ENCODE assay signal across 1 cellular context in the genomic region with DNA sequence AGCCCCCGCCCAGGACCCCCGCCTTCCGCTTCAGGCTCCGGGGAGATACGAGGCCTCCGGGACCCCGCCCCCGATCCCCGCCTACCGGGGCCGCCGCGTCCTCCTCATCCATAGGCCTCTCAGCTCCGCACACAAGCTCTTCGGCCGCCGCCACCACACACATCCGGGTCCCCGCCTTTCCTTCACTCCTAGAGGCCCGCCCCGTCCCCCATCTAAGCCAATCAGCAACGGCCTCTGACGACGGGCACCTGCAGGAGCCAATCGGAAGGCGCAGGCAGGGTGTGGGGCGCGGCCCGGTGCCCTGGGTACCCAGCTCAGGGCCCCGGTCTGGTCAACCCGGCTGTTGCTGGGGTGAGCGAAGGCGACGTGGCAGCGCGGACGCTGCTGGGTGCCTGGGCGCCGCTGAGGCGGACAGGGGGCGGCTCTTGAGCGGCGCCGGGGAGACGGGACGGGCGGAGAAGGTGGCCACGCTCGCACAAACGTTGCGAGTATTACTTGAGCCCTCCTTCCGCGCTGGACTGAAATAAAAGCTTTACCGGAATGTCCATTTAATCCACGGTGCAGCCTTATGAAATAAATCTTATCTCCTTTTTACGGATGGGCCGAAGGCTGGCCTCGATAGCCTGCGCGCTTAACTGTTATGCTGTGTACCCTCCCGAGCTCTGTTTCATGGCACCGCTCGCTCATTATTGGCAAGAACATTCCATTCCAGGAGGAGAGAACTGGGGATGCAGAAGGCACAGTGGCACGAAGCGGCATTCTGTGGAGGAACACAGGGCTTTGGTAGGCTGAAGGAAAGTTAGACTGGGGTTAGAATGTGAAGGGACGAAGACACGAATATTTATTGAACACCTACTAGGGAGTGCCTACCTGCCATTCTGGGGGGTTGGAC.
TF ChIP-seq lines count a peak whose summit lies in the region.

A gene with protein sequence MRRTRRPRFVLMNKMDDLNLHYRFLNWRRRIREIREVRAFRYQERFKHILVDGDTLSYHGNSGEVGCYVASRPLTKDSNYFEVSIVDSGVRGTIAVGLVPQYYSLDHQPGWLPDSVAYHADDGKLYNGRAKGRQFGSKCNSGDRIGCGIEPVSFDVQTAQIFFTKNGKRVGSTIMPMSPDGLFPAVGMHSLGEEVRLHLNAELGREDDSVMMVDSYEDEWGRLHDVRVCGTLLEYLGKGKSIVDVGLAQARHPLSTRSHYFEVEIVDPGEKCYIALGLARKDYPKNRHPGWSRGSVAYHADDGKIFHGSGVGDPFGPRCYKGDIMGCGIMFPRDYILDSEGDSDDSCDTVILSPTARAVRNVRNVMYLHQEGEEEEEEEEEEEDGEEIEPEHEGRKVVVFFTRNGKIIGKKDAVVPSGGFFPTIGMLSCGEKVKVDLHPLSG (minus strand): TSS at position 165 of the 892 bp plus-strand sequence. CDS start 57 bp downstream, at position 108.

TF ChIP-seq in K562, 482 proteins besides CTCF, POLR2A, EP300 and RAD21 (continued from another document and continues in another):
- TF ChIP-seq, protein P1, sequence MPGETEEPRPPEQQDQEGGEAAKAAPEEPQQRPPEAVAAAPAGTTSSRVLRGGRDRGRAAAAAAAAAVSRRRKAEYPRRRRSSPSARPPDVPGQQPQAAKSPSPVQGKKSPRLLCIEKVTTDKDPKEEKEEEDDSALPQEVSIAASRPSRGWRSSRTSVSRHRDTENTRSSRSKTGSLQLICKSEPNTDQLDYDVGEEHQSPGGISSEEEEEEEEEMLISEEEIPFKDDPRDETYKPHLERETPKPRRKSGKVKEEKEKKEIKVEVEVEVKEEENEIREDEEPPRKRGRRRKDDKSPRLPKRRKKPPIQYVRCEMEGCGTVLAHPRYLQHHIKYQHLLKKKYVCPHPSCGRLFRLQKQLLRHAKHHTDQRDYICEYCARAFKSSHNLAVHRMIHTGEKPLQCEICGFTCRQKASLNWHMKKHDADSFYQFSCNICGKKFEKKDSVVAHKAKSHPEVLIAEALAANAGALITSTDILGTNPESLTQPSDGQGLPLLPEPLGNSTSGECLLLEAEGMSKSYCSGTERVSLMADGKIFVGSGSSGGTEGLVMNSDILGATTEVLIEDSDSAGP (CRISPR knock-in tag; IDR thresholded peaks at IDR 0.05) = 0 out of 2 replicates have a peak, but pooled peaks have one; percentile 14
- TF ChIP-seq SUPT5H (IDR thresholded peaks at IDR 0.05) (peak; percentile 78), GABPB1 (CRISPR knock-in tag; IDR thresholded peaks at IDR 0.05) (peak; percentile 52; the same call in 1 of the 2 replicates), GABPB2 (CRISPR knock-in tag; conservative IDR thresholded peaks at IDR 0.05) (no peak), ZNF12 (CRISPR knock-in tag; IDR thresholded peaks at IDR 0.05) (no peak), ZNF239 (CRISPR knock-in tag; IDR thresholded peaks at IDR 0.05) (0 out of 2 replicates have a peak, but pooled peaks have one; percentile 14), SIN3A (IDR thresholded peaks at IDR 0.05; ENCODE audit: borderline replicate concordance in 2 of 2, control insufficient read depth in 1 of 2, low read depth in 2 of 2, low read length in 2 of 2) (peak in 1 of 2 experiments; percentile 63; a peak in 1 of 4 replicates), NR4A1 (CRISPR knock-in tag; IDR thresholded peaks at IDR 0.05) (0 out of 2 replicates have a peak, but pooled peaks have one; percentile 25), NR4A1 (tag; IDR thresholded peaks at IDR 0.05) (no peak), NEUROD1 (IDR thresholded peaks at IDR 0.05; ENCODE audit: borderline replicate concordance, low read depth, low read length, partially characterized antibody) (peak; percentile 98), FOXA1 (IDR thresholded peaks at IDR 0.05; ENCODE audit: borderline replicate concordance) (no peak), ZNF695 (CRISPR knock-in tag; IDR thresholded peaks at IDR 0.05) (no peak), PML (IDR thresholded peaks at IDR 0.05; ENCODE audit: low read length) (peak; percentile 59; the same call in 1 of the 2 replicates), ZNF347 (CRISPR knock-in tag; IDR thresholded peaks at IDR 0.05; ENCODE audit: low read depth) (0 out of 2 replicates have a peak, but pooled peaks have one; percentile 31), ZNF583 (CRISPR knock-in tag; IDR thresholded peaks at IDR 0.05) (peak; percentile 40; the same call in 1 of the 2 replicates), TARDBP (IDR thresholded peaks at IDR 0.05) (peak; percentile 54; the same call in 1 of the 2 replicates), HNRNPL (IDR thresholded peaks at IDR 0.05; ENCODE audit: low read depth, low read length) (peak; percentile 89)
- TF ChIP-seq, protein P2, sequence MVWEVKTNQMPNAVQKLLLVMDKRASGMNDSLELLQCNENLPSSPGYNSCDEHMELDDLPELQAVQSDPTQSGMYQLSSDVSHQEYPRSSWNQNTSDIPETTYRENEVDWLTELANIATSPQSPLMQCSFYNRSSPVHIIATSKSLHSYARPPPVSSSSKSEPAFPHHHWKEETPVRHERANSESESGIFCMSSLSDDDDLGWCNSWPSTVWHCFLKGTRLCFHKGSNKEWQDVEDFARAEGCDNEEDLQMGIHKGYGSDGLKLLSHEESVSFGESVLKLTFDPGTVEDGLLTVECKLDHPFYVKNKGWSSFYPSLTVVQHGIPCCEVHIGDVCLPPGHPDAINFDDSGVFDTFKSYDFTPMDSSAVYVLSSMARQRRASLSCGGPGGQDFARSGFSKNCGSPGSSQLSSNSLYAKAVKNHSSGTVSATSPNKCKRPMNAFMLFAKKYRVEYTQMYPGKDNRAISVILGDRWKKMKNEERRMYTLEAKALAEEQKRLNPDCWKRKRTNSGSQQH (CRISPR knock-in tag; IDR thresholded peaks at IDR 0.05) = 0 out of 2 replicates have a peak, but pooled peaks have one; percentile 9
- TF ChIP-seq, protein P3, sequence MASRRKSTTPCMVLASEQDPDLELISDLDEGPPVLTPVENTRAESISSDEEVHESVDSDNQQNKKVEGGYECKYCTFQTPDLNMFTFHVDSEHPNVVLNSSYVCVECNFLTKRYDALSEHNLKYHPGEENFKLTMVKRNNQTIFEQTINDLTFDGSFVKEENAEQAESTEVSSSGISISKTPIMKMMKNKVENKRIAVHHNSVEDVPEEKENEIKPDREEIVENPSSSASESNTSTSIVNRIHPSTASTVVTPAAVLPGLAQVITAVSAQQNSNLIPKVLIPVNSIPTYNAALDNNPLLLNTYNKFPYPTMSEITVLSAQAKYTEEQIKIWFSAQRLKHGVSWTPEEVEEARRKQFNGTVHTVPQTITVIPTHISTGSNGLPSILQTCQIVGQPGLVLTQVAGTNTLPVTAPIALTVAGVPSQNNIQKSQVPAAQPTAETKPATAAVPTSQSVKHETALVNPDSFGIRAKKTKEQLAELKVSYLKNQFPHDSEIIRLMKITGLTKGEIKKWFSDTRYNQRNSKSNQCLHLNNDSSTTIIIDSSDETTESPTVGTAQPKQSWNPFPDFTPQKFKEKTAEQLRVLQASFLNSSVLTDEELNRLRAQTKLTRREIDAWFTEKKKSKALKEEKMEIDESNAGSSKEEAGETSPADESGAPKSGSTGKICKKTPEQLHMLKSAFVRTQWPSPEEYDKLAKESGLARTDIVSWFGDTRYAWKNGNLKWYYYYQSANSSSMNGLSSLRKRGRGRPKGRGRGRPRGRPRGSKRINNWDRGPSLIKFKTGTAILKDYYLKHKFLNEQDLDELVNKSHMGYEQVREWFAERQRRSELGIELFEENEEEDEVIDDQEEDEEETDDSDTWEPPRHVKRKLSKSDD (conservative IDR thresholded peaks at IDR 0.05; ENCODE audit: low read length) = no peak
- TF ChIP-seq, protein P4, sequence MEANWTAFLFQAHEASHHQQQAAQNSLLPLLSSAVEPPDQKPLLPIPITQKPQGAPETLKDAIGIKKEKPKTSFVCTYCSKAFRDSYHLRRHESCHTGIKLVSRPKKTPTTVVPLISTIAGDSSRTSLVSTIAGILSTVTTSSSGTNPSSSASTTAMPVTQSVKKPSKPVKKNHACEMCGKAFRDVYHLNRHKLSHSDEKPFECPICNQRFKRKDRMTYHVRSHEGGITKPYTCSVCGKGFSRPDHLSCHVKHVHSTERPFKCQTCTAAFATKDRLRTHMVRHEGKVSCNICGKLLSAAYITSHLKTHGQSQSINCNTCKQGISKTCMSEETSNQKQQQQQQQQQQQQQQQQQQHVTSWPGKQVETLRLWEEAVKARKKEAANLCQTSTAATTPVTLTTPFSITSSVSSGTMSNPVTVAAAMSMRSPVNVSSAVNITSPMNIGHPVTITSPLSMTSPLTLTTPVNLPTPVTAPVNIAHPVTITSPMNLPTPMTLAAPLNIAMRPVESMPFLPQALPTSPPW (CRISPR knock-in tag; IDR thresholded peaks at IDR 0.05) = peak; percentile 91
- TF ChIP-seq, protein P5, sequence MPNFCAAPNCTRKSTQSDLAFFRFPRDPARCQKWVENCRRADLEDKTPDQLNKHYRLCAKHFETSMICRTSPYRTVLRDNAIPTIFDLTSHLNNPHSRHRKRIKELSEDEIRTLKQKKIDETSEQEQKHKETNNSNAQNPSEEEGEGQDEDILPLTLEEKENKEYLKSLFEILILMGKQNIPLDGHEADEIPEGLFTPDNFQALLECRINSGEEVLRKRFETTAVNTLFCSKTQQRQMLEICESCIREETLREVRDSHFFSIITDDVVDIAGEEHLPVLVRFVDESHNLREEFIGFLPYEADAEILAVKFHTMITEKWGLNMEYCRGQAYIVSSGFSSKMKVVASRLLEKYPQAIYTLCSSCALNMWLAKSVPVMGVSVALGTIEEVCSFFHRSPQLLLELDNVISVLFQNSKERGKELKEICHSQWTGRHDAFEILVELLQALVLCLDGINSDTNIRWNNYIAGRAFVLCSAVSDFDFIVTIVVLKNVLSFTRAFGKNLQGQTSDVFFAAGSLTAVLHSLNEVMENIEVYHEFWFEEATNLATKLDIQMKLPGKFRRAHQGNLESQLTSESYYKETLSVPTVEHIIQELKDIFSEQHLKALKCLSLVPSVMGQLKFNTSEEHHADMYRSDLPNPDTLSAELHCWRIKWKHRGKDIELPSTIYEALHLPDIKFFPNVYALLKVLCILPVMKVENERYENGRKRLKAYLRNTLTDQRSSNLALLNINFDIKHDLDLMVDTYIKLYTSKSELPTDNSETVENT (CRISPR knock-in tag; IDR thresholded peaks at IDR 0.05) = no peak
- TF ChIP-seq, protein P6, sequence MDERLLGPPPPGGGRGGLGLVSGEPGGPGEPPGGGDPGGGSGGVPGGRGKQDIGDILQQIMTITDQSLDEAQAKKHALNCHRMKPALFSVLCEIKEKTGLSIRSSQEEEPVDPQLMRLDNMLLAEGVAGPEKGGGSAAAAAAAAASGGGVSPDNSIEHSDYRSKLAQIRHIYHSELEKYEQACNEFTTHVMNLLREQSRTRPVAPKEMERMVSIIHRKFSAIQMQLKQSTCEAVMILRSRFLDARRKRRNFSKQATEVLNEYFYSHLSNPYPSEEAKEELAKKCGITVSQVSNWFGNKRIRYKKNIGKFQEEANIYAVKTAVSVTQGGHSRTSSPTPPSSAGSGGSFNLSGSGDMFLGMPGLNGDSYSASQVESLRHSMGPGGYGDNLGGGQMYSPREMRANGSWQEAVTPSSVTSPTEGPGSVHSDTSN (CRISPR knock-in tag; IDR thresholded peaks at IDR 0.05; ENCODE audit: low read depth) = peak; percentile 95
- TF ChIP-seq, protein P6 (tag; conservative IDR thresholded peaks at IDR 0.05; ENCODE audit: low read depth) = peak; percentile 98
- TF ChIP-seq, protein P7, sequence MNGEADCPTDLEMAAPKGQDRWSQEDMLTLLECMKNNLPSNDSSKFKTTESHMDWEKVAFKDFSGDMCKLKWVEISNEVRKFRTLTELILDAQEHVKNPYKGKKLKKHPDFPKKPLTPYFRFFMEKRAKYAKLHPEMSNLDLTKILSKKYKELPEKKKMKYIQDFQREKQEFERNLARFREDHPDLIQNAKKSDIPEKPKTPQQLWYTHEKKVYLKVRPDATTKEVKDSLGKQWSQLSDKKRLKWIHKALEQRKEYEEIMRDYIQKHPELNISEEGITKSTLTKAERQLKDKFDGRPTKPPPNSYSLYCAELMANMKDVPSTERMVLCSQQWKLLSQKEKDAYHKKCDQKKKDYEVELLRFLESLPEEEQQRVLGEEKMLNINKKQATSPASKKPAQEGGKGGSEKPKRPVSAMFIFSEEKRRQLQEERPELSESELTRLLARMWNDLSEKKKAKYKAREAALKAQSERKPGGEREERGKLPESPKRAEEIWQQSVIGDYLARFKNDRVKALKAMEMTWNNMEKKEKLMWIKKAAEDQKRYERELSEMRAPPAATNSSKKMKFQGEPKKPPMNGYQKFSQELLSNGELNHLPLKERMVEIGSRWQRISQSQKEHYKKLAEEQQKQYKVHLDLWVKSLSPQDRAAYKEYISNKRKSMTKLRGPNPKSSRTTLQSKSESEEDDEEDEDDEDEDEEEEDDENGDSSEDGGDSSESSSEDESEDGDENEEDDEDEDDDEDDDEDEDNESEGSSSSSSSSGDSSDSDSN (IDR thresholded peaks at IDR 0.05; ENCODE audit: borderline replicate concordance in 1 of 2, low read depth in 2 of 2, low read length in 2 of 2) = peak in 1 of 2 experiments; percentile 58; a peak in 1 of 4 replicates
- TF ChIP-seq, protein P8, sequence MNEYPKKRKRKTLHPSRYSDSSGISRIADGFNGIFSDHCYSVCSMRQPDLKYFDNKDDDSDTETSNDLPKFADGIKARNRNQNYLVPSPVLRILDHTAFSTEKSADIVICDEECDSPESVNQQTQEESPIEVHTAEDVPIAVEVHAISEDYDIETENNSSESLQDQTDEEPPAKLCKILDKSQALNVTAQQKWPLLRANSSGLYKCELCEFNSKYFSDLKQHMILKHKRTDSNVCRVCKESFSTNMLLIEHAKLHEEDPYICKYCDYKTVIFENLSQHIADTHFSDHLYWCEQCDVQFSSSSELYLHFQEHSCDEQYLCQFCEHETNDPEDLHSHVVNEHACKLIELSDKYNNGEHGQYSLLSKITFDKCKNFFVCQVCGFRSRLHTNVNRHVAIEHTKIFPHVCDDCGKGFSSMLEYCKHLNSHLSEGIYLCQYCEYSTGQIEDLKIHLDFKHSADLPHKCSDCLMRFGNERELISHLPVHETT (CRISPR knock-in tag; conservative IDR thresholded peaks at IDR 0.05 in 1 of 2, IDR thresholded peaks at IDR 0.05 in 1 of 2) = peak in 1 of 2 experiments; percentile 87; a peak in 2 of 4 replicates
